ENCODE assay signal across 1 cellular context in genomic region chr1:243255791-243256512, GRCh38.
A peak's percentile ranks its signal among the peaks of the same experiment; 100 is the strongest.
TF ChIP-seq lines count a peak whose summit lies in the region.

SDCCAG8 (plus strand) TSS chr1:243256041; CDS start chr1:243256174, 133 bp downstream.

TF ChIP-seq in HepG2, 621 proteins besides CTCF, POLR2A, EP300 and RAD21 (continued from another document and continues in another):
- TF ChIP-seq TFDP2 (CRISPR knock-in tag; IDR thresholded peaks at IDR 0.05) (peak; percentile 31; the same call in 1 of the 2 replicates), ZC3H13 (CRISPR knock-in tag; IDR thresholded peaks at IDR 0.05) (0 out of 2 replicates have a peak, but pooled peaks have one; percentile 47), POLR2G (IDR thresholded peaks at IDR 0.05; ENCODE audit: low read depth, low read length) (peak; percentile 92), BORCS8-MEF2B (CRISPR knock-in tag; IDR thresholded peaks at IDR 0.05) (0 out of 2 replicates have a peak, but pooled peaks have one; percentile 36), ZNF274 (CRISPR knock-in tag; IDR thresholded peaks at IDR 0.05) (0 out of 2 replicates have a peak, but pooled peaks have one; percentile 28), GLI4 (CRISPR knock-in tag; IDR thresholded peaks at IDR 0.05; ENCODE audit: borderline replicate concordance) (no peak), MAZ (IDR thresholded peaks at IDR 0.05; ENCODE audit: borderline replicate concordance, low read depth, low read length) (peak; percentile 95), MAZ (CRISPR knock-in tag; IDR thresholded peaks at IDR 0.05; ENCODE audit: low read depth) (peak; percentile 37; the same call in 1 of the 2 replicates), DRAP1 (CRISPR knock-in tag; IDR thresholded peaks at IDR 0.05) (peak; percentile 44; the same call in 1 of the 2 replicates), ZNF124 (CRISPR knock-in tag; IDR thresholded peaks at IDR 0.05) (peak; percentile 34), HMGXB3 (CRISPR knock-in tag; IDR thresholded peaks at IDR 0.05; ENCODE audit: borderline replicate concordance) (no peak), THAP9 (CRISPR knock-in tag; IDR thresholded peaks at IDR 0.05; ENCODE audit: borderline replicate concordance) (peak; percentile 33; the same call in 1 of the 2 replicates), SSRP1 (CRISPR knock-in tag; IDR thresholded peaks at IDR 0.05) (no peak), SUZ12 (IDR thresholded peaks at IDR 0.05; ENCODE audit: low read depth, low read length) (peak; percentile 93), SP5 (CRISPR knock-in tag; IDR thresholded peaks at IDR 0.05; ENCODE audit: borderline replicate concordance, low read depth) (peak; percentile 25; the same call in 1 of the 2 replicates), ZNF501 (CRISPR knock-in tag; IDR thresholded peaks at IDR 0.05) (peak; percentile 81), KLF16 (CRISPR knock-in tag; IDR thresholded peaks at IDR 0.05) (0 out of 4 replicates have a peak, but pooled peaks of 1 of the 2 experiments have one; percentile 15), ZNF549 (CRISPR knock-in tag; IDR thresholded peaks at IDR 0.05) (0 out of 2 replicates have a peak, but pooled peaks have one; percentile 75), ZNF24 (IDR thresholded peaks at IDR 0.05) (no peak), MXI1 (IDR thresholded peaks at IDR 0.05; ENCODE audit: borderline replicate concordance, low read depth, low read length) (peak; percentile 84; the same call in 2 of the 3 replicates), GATA4 (IDR thresholded peaks at IDR 0.05; ENCODE audit: borderline replicate concordance, low read depth) (no peak), NFE2L1 (CRISPR knock-in tag; IDR thresholded peaks at IDR 0.05; ENCODE audit: borderline replicate concordance) (no peak), ARID3A (IDR thresholded peaks at IDR 0.05; ENCODE audit: low read depth, low read length) (no peak), ATF7 (IDR thresholded peaks at IDR 0.05) (no peak), ATF7 (CRISPR knock-in tag; IDR thresholded peaks at IDR 0.05) (no peak), MTA3 (CRISPR knock-in tag; IDR thresholded peaks at IDR 0.05) (no peak), MAF1 (CRISPR knock-in tag; IDR thresholded peaks at IDR 0.05; ENCODE audit: borderline replicate concordance) (0 out of 2 replicates have a peak, but pooled peaks have one; percentile 31), GPBP1L1 (CRISPR knock-in tag; IDR thresholded peaks at IDR 0.05) (no peak), CREB3 (CRISPR knock-in tag; IDR thresholded peaks at IDR 0.05) (no peak), SOX5 (CRISPR knock-in tag; IDR thresholded peaks at IDR 0.05; ENCODE audit: borderline replicate concordance) (peak; percentile 17; the same call in 1 of the 2 replicates), ISX (CRISPR knock-in tag; conservative IDR thresholded peaks at IDR 0.05) (no peak), EED (CRISPR knock-in tag; IDR thresholded peaks at IDR 0.05) (0 out of 2 replicates have a peak, but pooled peaks have one; percentile 5), MYC (CRISPR knock-in tag; IDR thresholded peaks at IDR 0.05; ENCODE audit: borderline replicate concordance) (peak; percentile 61; the same call in 1 of the 2 replicates), ZXDC (CRISPR knock-in tag; IDR thresholded peaks at IDR 0.05) (peak; percentile 69; the same call in 1 of the 2 replicates), ZBTB38 (CRISPR knock-in tag; IDR thresholded peaks at IDR 0.05) (peak; percentile 68; the same call in 1 of the 2 replicates), ZNF773 (CRISPR knock-in tag; IDR thresholded peaks at IDR 0.05; ENCODE audit: borderline replicate concordance) (no peak), PITX1 (CRISPR knock-in tag; IDR thresholded peaks at IDR 0.05) (peak; percentile 67; the same call in 1 of the 2 replicates), ZSCAN31 (CRISPR knock-in tag; IDR thresholded peaks at IDR 0.05; ENCODE audit: low read depth) (no peak), ZSCAN21 (CRISPR knock-in tag; IDR thresholded peaks at IDR 0.05; ENCODE audit: borderline replicate concordance) (no peak), NONO (IDR thresholded peaks at IDR 0.05) (no peak), NONO (CRISPR knock-in tag; conservative IDR thresholded peaks at IDR 0.05) (peak; percentile 64; the same call in 1 of the 2 replicates), THAP11 (CRISPR knock-in tag; IDR thresholded peaks at IDR 0.05) (peak; percentile 96), HES4 (CRISPR knock-in tag; IDR thresholded peaks at IDR 0.05; ENCODE audit: borderline replicate concordance) (peak; percentile 72; the same call in 1 of the 2 replicates), ZNF580 (CRISPR knock-in tag; IDR thresholded peaks at IDR 0.05; ENCODE audit: borderline replicate concordance, low read depth) (peak; percentile 64; the same call in 1 of the 2 replicates), ZBTB7B (CRISPR knock-in tag; IDR thresholded peaks at IDR 0.05) (peak; percentile 46; the same call in 1 of the 2 replicates), KDM1A (CRISPR knock-in tag; IDR thresholded peaks at IDR 0.05) (no peak), ERF (CRISPR knock-in tag; IDR thresholded peaks at IDR 0.05) (peak; percentile 62; the same call in 1 of the 2 replicates), HINFP (CRISPR knock-in tag; IDR thresholded peaks at IDR 0.05; ENCODE audit: low read depth) (0 out of 2 replicates have a peak, but pooled peaks have one; percentile 10), ARNTL (CRISPR knock-in tag; IDR thresholded peaks at IDR 0.05) (no peak)
